9 cellular contexts compared by ENCODE assay signal in genomic region chr11:30314625-30315024, GRCh38. TPM values are rescaled to one million over a fixed set of nuclear protein-coding genes. Genes with fewer than 3 reads are reported as not detected.
DNase-seq lines count a peak whose midpoint lies in the region; ATAC-seq, FAIRE-seq and TF ChIP-seq lines count a peak whose summit lies in the region.
"Had no signal": no experiment of that assay in that cellular context is flagged by ENCODE, and none has a peak within 500 bp of the region (broad histone marks: within the 10 kb centered on the region; RNA-seq: fewer than 3 reads in every experiment).

No MANE protein-coding gene starts in this region.

- H3K27ac ChIP-seq in foreskin keratinocyte = no peak overlapping the region

- peak; percentile 51; the same call in 1 of the 3 replicates for ATAC-seq in SK-N-SH treated with all-trans-retinoic acid at 6 μM for 48 hours
- peak; percentile 55 for ATAC-seq in foreskin keratinocyte

- peaks cover 6% of the 10 kb centered on the region for H3K27me3 ChIP-seq in foreskin keratinocyte

- DNase-seq in GM12865 (ENCODE audit: low read depth) (peak; percentile 11), foreskin keratinocyte (no peak), DMS79 treated with DMSO at 0.1 percent for 48 hours (lab: John Stamatoyannopoulos, UW) (no peak), SIG-M5 (lab: John Stamatoyannopoulos, UW) (no peak), NCI-H2227 treated with DMSO at 0.1 percent for 48 hours (lab: John Stamatoyannopoulos, UW) (no peak), iPS-NIHi7 (ENCODE audit: extremely low spot score) (no peak)
- DNase-seq: posterior cingulate gyrus had no signal

- peak; percentile 99 for FAIRE-seq in A204.1 (lab: Jason Lieb, UNC)

- TF ChIP-seq CTCF in GM12865 (IDR thresholded peaks at IDR 0.05; ENCODE audit: insufficient read depth, low read depth, low read length, missing control alignments) = peak; percentile 43
- peak; percentile 67 for TF ChIP-seq CTCF in foreskin keratinocyte (conservative IDR thresholded peaks at IDR 0.05)

- no peak overlapping the region for H3K4me3 ChIP-seq in GM12865 (ENCODE audit: low read depth, low read length)

- H3K4me1 ChIP-seq in foreskin keratinocyte = no peaks in the 10 kb centered on the region

TF ChIP-seq in SK-N-SH treated with all-trans-retinoic acid at 6 μM for 48 hours, 23 proteins besides CTCF, POLR2A, EP300 and RAD21:
- TF ChIP-seq ESRRG (CRISPR knock-in tag; IDR thresholded peaks at IDR 0.05) (no peak), SNAI2 (CRISPR knock-in tag; IDR thresholded peaks at IDR 0.05) (no peak), CREB5 (CRISPR knock-in tag; IDR thresholded peaks at IDR 0.05; ENCODE audit: low read depth) (no peak), PPARA (CRISPR knock-in tag; IDR thresholded peaks at IDR 0.05; ENCODE audit: borderline replicate concordance) (no peak), ZNF8 (CRISPR knock-in tag; IDR thresholded peaks at IDR 0.05) (no peak), BACH2 (CRISPR knock-in tag; IDR thresholded peaks at IDR 0.05; ENCODE audit: borderline replicate concordance) (no peak), CSDC2 (CRISPR knock-in tag; IDR thresholded peaks at IDR 0.05) (no peak), CSRNP3 (CRISPR knock-in tag; IDR thresholded peaks at IDR 0.05) (no peak), ARNTL (CRISPR knock-in tag; IDR thresholded peaks at IDR 0.05; ENCODE audit: borderline replicate concordance, low read depth) (no peak), PATZ1 (CRISPR knock-in tag; IDR thresholded peaks at IDR 0.05; ENCODE audit: borderline replicate concordance) (no peak), TOX (CRISPR knock-in tag; IDR thresholded peaks at IDR 0.05; ENCODE audit: borderline replicate concordance) (no peak), ZC3H10 (CRISPR knock-in tag; IDR thresholded peaks at IDR 0.05) (no peak), TSHZ2 (CRISPR knock-in tag; IDR thresholded peaks at IDR 0.05) (no peak), OSR1 (CRISPR knock-in tag; IDR thresholded peaks at IDR 0.05) (no peak)

RNA-seq across cellular contexts. Expression of gene ARL14EP, which starts 8.3 kb away (rescaled TPM):
- 14.0 and 15.6 TPM in 2 replicates for total RNA-seq in foreskin keratinocyte
- 9.1 and 10.3 TPM in 2 replicates for polyA plus RNA-seq in foreskin keratinocyte
